In the genomic region with DNA sequence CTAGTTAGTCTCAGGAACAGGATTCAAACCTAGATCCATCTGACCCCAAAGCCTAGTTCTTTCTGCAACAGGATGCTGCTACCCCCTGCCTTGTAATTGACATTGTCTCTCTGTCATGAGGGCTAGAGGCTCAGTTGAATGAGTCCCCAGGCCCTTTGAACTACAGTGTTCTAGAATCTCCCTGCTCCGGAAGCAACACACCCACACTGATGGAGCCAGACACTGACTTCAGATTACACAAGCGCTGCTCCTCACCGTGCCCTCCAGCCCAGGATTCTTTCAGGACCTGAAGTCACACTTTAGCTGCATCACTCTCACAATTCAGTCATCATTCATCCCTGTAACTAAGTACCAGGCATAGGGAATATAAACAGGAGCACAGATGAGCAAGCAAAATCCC, we compare ENCODE assay signal across 10 cellular contexts.
DNase-seq lines count a peak whose midpoint lies in the region; ATAC-seq and TF ChIP-seq lines count a peak whose summit lies in the region.
"Had no signal": no experiment of that assay in that cellular context is flagged by ENCODE, and none has a peak within 500 bp of the region (broad histone marks: within the 10 kb centered on the region; RNA-seq: fewer than 3 reads in every experiment).

No MANE protein-coding gene starts in this region.

- no peaks in the 10 kb centered on the region for H3K27me3 Mint-ChIP-seq in CD8-positive, alpha-beta T cell (ENCODE audit: low read depth)
- H3K27me3 Mint-ChIP-seq in WTC11 (ENCODE audit: low read depth) (no peaks in the 10 kb centered on the region), chondrocyte (ENCODE audit: low read depth) (no peaks in the 10 kb centered on the region), neural crest cell (ENCODE audit: low read depth) (no peaks in the 10 kb centered on the region)

- H3K4me3 Mint-ChIP-seq in CD8-positive, alpha-beta T cell = peak overlapping the region; percentile 40
- H3K4me3 Mint-ChIP-seq in WTC11 (no peak overlapping the region), chondrocyte (ENCODE audit: unreplicated experiment) (no peak overlapping the region), neural crest cell (no peak overlapping the region)
- H3K4me3 Mint-ChIP-seq: natural killer cell had no signal

- DNase-seq in CD8-positive, alpha-beta T cell = peak in 2 of 7 experiments; percentile 30 to 47
- DNase-seq in WTC11 (ENCODE audit: low spot score) (no peak), chondrocyte (ENCODE audit: low spot score) (no peak), neural crest cell (ENCODE audit: low read depth, low spot score) (no peak), GOT3 (lab: John Stamatoyannopoulos, UW) (no peak), ecto neural progenitor cell (ENCODE audit: low spot score) (no peak), NCI-H1105 treated with DMSO at 0.1 percent for 48 hours (lab: John Stamatoyannopoulos, UW) (no peak), NCI-H2081 (lab: John Stamatoyannopoulos, UW) (no peak)
- DNase-seq: natural killer cell had no signal

- no peaks in the 10 kb centered on the region for H3K36me3 ChIP-seq in CD8-positive, alpha-beta T cell (ENCODE audit: insufficient read depth, low read length)

- intact Hi-C loops in CD8-positive, alpha-beta T cell (cut with DNase I, micrococcal nuclease) = loop anchor here in 1 of 2 experiments (5.0 kb wide), 1 partner anchor 70 kb away; a partner anchor contains a TSS

- no peak overlapping the region for H3K27ac ChIP-seq in CD8-positive, alpha-beta T cell (ENCODE audit: low read depth, low read length)
- H3K27ac ChIP-seq: epithelial cell of prostate had no signal

- H3K36me3 Mint-ChIP-seq in CD8-positive, alpha-beta T cell = peaks cover 12% of the 10 kb centered on the region
- H3K36me3 Mint-ChIP-seq in WTC11 (no peaks in the 10 kb centered on the region), chondrocyte (ENCODE audit: low read depth) (no peaks in the 10 kb centered on the region), neural crest cell (ENCODE audit: low read depth) (no peaks in the 10 kb centered on the region)
- H3K36me3 Mint-ChIP-seq: natural killer cell had no signal

- peaks cover 36% of the 10 kb centered on the region for H3K4me1 ChIP-seq in CD8-positive, alpha-beta T cell (ENCODE audit: insufficient read depth, low read length)

- no peaks in the 10 kb centered on the region for H3K9me3 ChIP-seq in CD8-positive, alpha-beta T cell (ENCODE audit: low read length)

- H3K27ac Mint-ChIP-seq in CD8-positive, alpha-beta T cell = peak overlapping the region; percentile 75
- H3K27ac Mint-ChIP-seq in WTC11 = peak overlapping the region; percentile 3
- H3K27ac Mint-ChIP-seq in chondrocyte (ENCODE audit: unreplicated experiment) = peak overlapping the region; percentile 75
- peak overlapping the region; percentile 59 for H3K27ac Mint-ChIP-seq in neural crest cell (ENCODE audit: unreplicated experiment)
- H3K27ac Mint-ChIP-seq: natural killer cell had no signal

- CTCF ChIA-PET in CD8-positive, alpha-beta T cell (lab: Charles Lee) = interaction anchor here (1.0 kb wide), 1 partner anchor 135 kb away, joined by 6 read pairs; no protein-coding TSS in a partner anchor
- CTCF ChIA-PET in WTC11 (lab: Charles Lee) = no interaction called here

- ATAC-seq in CD8-positive, alpha-beta T cell = peak; percentile 90
- peak; percentile 43 for ATAC-seq in WTC11
- ATAC-seq: natural killer cell had no signal

- POLR2A ChIA-PET in CD8-positive, alpha-beta T cell (lab: Charles Lee) = interaction anchor here (1.3 kb wide), 1 partner anchor 18 kb away, joined by 6 read pairs; no protein-coding TSS in a partner anchor
- POLR2A ChIA-PET in WTC11 (lab: Charles Lee) = no interaction called here

- H3K9me3 Mint-ChIP-seq in CD8-positive, alpha-beta T cell = no peaks in the 10 kb centered on the region
- H3K9me3 Mint-ChIP-seq in WTC11 (no peaks in the 10 kb centered on the region), chondrocyte (ENCODE audit: low read depth) (no peaks in the 10 kb centered on the region), neural crest cell (no peaks in the 10 kb centered on the region)
- H3K9me3 Mint-ChIP-seq: natural killer cell had no signal

- no peaks in the 10 kb centered on the region for H3K27me3 ChIP-seq in CD8-positive, alpha-beta T cell (ENCODE audit: insufficient read depth, low read length)

- no peak for TF ChIP-seq CTCF in CD8-positive, alpha-beta T cell (IDR thresholded peaks at IDR 0.05)
- TF ChIP-seq CTCF in WTC11 (IDR thresholded peaks at IDR 0.05) (no peak), chondrocyte (IDR thresholded peaks at IDR 0.05) (no peak), neural crest cell (conservative IDR thresholded peaks at IDR 0.05) (no peak)

- no peak overlapping the region for H3K4me3 ChIP-seq in CD8-positive, alpha-beta T cell (ENCODE audit: low read depth, low read length)

- peaks cover 52% of the 10 kb centered on the region for H3K4me1 Mint-ChIP-seq in CD8-positive, alpha-beta T cell (ENCODE audit: low read depth)
- H3K4me1 Mint-ChIP-seq in WTC11 (peaks cover 20% of the 10 kb centered on the region), chondrocyte (ENCODE audit: low read depth) (peaks cover 65% of the 10 kb centered on the region), neural crest cell (peaks cover 58% of the 10 kb centered on the region)

TF ChIP-seq in WTC11, 78 proteins besides CTCF, POLR2A, EP300 and RAD21 (continues in another document):
- TF ChIP-seq TEAD1 (CRISPR knock-in tag; IDR thresholded peaks at IDR 0.05) (no peak), ZNF416 (CRISPR knock-in tag; IDR thresholded peaks at IDR 0.05) (no peak), OVOL2 (CRISPR knock-in tag; IDR thresholded peaks at IDR 0.05; ENCODE audit: borderline replicate concordance) (no peak), TP53 (CRISPR knock-in tag; IDR thresholded peaks at IDR 0.05) (no peak), SOX15 (CRISPR knock-in tag; IDR thresholded peaks at IDR 0.05) (no peak), ETV6 (CRISPR knock-in tag; IDR thresholded peaks at IDR 0.05) (no peak), FOXK1 (CRISPR knock-in tag; IDR thresholded peaks at IDR 0.05) (no peak), CREB1 (CRISPR knock-in tag; IDR thresholded peaks at IDR 0.05) (no peak), ZNF396 (CRISPR knock-in tag; IDR thresholded peaks at IDR 0.05; ENCODE audit: borderline replicate concordance) (no peak), ZNF121 (CRISPR knock-in tag; IDR thresholded peaks at IDR 0.05) (no peak)
- TF ChIP-seq, protein P1, sequence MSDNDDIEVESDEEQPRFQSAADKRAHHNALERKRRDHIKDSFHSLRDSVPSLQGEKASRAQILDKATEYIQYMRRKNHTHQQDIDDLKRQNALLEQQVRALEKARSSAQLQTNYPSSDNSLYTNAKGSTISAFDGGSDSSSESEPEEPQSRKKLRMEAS (CRISPR knock-in tag; IDR thresholded peaks at IDR 0.05) = no peak
- TF ChIP-seq, protein P2, sequence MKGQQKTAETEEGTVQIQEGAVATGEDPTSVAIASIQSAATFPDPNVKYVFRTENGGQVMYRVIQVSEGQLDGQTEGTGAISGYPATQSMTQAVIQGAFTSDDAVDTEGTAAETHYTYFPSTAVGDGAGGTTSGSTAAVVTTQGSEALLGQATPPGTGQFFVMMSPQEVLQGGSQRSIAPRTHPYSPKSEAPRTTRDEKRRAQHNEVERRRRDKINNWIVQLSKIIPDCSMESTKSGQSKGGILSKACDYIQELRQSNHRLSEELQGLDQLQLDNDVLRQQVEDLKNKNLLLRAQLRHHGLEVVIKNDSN (CRISPR knock-in tag; IDR thresholded peaks at IDR 0.05) = no peak
- TF ChIP-seq, protein P3, sequence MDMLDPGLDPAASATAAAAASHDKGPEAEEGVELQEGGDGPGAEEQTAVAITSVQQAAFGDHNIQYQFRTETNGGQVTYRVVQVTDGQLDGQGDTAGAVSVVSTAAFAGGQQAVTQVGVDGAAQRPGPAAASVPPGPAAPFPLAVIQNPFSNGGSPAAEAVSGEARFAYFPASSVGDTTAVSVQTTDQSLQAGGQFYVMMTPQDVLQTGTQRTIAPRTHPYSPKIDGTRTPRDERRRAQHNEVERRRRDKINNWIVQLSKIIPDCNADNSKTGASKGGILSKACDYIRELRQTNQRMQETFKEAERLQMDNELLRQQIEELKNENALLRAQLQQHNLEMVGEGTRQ (CRISPR knock-in tag; IDR thresholded peaks at IDR 0.05) = no peak
- TF ChIP-seq, protein P4, sequence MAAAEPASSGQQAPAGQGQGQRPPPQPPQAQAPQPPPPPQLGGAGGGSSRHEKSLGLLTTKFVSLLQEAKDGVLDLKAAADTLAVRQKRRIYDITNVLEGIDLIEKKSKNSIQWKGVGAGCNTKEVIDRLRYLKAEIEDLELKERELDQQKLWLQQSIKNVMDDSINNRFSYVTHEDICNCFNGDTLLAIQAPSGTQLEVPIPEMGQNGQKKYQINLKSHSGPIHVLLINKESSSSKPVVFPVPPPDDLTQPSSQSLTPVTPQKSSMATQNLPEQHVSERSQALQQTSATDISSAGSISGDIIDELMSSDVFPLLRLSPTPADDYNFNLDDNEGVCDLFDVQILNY (CRISPR knock-in tag; IDR thresholded peaks at IDR 0.05) = no peak
- TF ChIP-seq, protein P5, sequence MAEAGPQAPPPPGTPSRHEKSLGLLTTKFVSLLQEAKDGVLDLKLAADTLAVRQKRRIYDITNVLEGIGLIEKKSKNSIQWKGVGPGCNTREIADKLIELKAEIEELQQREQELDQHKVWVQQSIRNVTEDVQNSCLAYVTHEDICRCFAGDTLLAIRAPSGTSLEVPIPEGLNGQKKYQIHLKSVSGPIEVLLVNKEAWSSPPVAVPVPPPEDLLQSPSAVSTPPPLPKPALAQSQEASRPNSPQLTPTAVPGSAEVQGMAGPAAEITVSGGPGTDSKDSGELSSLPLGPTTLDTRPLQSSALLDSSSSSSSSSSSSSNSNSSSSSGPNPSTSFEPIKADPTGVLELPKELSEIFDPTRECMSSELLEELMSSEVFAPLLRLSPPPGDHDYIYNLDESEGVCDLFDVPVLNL (CRISPR knock-in tag; IDR thresholded peaks at IDR 0.05; ENCODE audit: borderline replicate concordance, low read depth) = no peak
- TF ChIP-seq, protein P6, sequence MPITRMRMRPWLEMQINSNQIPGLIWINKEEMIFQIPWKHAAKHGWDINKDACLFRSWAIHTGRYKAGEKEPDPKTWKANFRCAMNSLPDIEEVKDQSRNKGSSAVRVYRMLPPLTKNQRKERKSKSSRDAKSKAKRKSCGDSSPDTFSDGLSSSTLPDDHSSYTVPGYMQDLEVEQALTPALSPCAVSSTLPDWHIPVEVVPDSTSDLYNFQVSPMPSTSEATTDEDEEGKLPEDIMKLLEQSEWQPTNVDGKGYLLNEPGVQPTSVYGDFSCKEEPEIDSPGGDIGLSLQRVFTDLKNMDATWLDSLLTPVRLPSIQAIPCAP (CRISPR knock-in tag; IDR thresholded peaks at IDR 0.05) = no peak
- TF ChIP-seq, protein P7, sequence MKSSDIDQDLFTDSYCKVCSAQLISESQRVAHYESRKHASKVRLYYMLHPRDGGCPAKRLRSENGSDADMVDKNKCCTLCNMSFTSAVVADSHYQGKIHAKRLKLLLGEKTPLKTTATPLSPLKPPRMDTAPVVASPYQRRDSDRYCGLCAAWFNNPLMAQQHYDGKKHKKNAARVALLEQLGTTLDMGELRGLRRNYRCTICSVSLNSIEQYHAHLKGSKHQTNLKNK (CRISPR knock-in tag; IDR thresholded peaks at IDR 0.05) = no peak

Comparison
In these comparisons a context has a peak if more than half of its experiments do, and no peak if none do; other contexts are left out.
1. H3K27ac Mint-ChIP-seq: peak in every context shown above with its lines; median percentile 75 in CD8-positive, alpha-beta T cell; 75 in chondrocyte; 59 in neural crest cell; 3 in WTC11.